13 cellular contexts compared by ENCODE assay signal in the genomic region with DNA sequence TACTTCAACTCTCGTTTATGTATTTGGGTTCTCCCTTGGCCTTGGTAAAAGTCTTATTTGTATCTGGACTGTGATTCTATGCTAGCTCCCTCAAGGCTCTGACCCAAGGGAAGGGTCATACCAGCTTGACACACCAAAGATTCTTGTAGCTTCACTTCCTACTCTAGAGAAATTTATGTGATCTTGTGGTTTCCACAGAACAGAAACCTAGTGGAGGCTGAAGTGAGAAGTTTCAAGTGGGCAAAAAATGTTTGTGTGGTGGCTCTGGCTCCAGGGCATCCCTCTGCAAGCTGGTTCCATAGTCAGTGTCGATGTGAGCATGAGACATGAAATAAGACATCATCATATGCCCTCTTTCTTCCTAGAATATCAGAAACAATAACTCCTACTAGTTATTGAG. TPM values are rescaled to one million over a fixed set of nuclear protein-coding genes. Genes with fewer than 3 reads are reported as not detected.
DNase-seq lines count a peak whose midpoint lies in the region; ATAC-seq and TF ChIP-seq lines count a peak whose summit lies in the region.
"Had no signal": no experiment of that assay in that cellular context is flagged by ENCODE, and none has a peak within 500 bp of the region (broad histone marks: within the 10 kb centered on the region; RNA-seq: fewer than 3 reads in every experiment).

No MANE protein-coding gene starts in this region.

- ATAC-seq in GM18519 (IDR thresholded peaks at IDR 0.05; ENCODE audit: low FRiP score, unreplicated experiment): peak; percentile 39
- ATAC-seq in GM21423 (IDR thresholded peaks at IDR 0.05; ENCODE audit: unreplicated experiment): peak; percentile 71
- ATAC-seq in HG03039 (IDR thresholded peaks at IDR 0.05; ENCODE audit: unreplicated experiment): peak; percentile 60

- H3K4me3 Mint-ChIP-seq in endodermal cell: no peak overlapping the region

- in situ Hi-C loops in KBM-7 (cut with MboI; ENCODE audit: low pct_unique_long_range_greater_than_20kb, low sequenced_read_pairs): no loop called here

- H3K9me3 ChIP-seq in endodermal cell (ENCODE audit: control insufficient read depth, low read length): no peaks in the 10 kb centered on the region
- H3K9me3 ChIP-seq: mucosa of descending colon, Peyer's patch, right lobe of liver had no signal

- no peaks in the 10 kb centered on the region for H3K27me3 Mint-ChIP-seq in endodermal cell (ENCODE audit: insufficient read depth)

- DNase-seq in NOMO-1 (lab: John Stamatoyannopoulos, UW; ENCODE audit: unreplicated experiment in 2 of 2): peak; percentile 53 to 86
- no peak for DNase-seq in endodermal cell
- no peak for DNase-seq in KBM-7
- DNase-seq in AG08396 (ENCODE audit: low spot score): no peak
- no peak for DNase-seq in germinal center (ENCODE audit: low spot score)
- DNase-seq: activated CD8-positive, alpha-beta memory T cell treated with anti-CD3 and anti-CD28 coated beads, Interleukin-2, amount 50 U/mL, for 4 hours; mucosa of descending colon; Peyer's patch; right lobe of liver had no signal

- peaks cover 4% of the 10 kb centered on the region for H3K4me1 ChIP-seq in endodermal cell (ENCODE audit: control insufficient read depth, insufficient read depth, low read length)
- H3K4me1 ChIP-seq: Peyer's patch had no signal

- no peaks in the 10 kb centered on the region for H3K36me3 Mint-ChIP-seq in endodermal cell (ENCODE audit: low read depth)

- no peaks in the 10 kb centered on the region for H3K27me3 ChIP-seq in endodermal cell (ENCODE audit: control insufficient read depth, insufficient read depth, low read length, poor library complexity, severe bottlenecking)
- H3K27me3 ChIP-seq: Peyer's patch, right lobe of liver had no signal

- H3K4me3 ChIP-seq in endodermal cell (ENCODE audit: low read length): no peak overlapping the region
- H3K4me3 ChIP-seq: mucosa of descending colon, Peyer's patch, right lobe of liver had no signal

- H3K4me1 Mint-ChIP-seq in endodermal cell: peaks cover 20% of the 10 kb centered on the region

- H3K9ac ChIP-seq in endodermal cell (ENCODE audit: extremely low read depth, low read length, poor library complexity, severe bottlenecking): no peak overlapping the region

- TF ChIP-seq CTCF in endodermal cell (conservative IDR thresholded peaks at IDR 0.05): no peak

- H3K27ac ChIP-seq in endodermal cell (ENCODE audit: low read depth, low read length): no peak overlapping the region
- H3K27ac ChIP-seq: C4-2B, Peyer's patch, right lobe of liver had no signal

- no peak overlapping the region for H3K27ac Mint-ChIP-seq in endodermal cell

- 83 to 98% methylated on average over 1 to 2 of the region's 2 CpGs for WGBS in endodermal cell (ENCODE audit: insufficient coverage in 1 of 2, insufficient read length in 1 of 2), 2 experiments

- no peaks in the 10 kb centered on the region for H3K36me3 ChIP-seq in endodermal cell (ENCODE audit: control insufficient read depth, insufficient read depth, low read length)
- H3K36me3 ChIP-seq: Peyer's patch, right lobe of liver had no signal

- H3K9me3 Mint-ChIP-seq in endodermal cell: no peaks in the 10 kb centered on the region

RNA-seq across cellular contexts. Expression of a gene that starts 48.1 kb away (rescaled TPM):
- 10 to 100 TPM; 63.3 to 93.2 TPM for total RNA-seq in endodermal cell
- polyA plus RNA-seq in endodermal cell (2013, experiment 1 of 2): 35.5 TPM
- 44.5 TPM for polyA plus RNA-seq in endodermal cell (2013, experiment 2 of 2)

Comparison
In these comparisons a context has a peak if more than half of its experiments do, and no peak if none do; other contexts are left out.
1. DNase-seq: peak in NOMO-1 (2 of 2); none in endodermal cell (single experiment), KBM-7 (single experiment), AG08396 (single experiment) and germinal center (single experiment).
2. Peak in every context shown above with its lines, with median percentiles within 50 percentile points of each other: ATAC-seq.